ENCODE assay signal across 19 cellular contexts in the genomic region with DNA sequence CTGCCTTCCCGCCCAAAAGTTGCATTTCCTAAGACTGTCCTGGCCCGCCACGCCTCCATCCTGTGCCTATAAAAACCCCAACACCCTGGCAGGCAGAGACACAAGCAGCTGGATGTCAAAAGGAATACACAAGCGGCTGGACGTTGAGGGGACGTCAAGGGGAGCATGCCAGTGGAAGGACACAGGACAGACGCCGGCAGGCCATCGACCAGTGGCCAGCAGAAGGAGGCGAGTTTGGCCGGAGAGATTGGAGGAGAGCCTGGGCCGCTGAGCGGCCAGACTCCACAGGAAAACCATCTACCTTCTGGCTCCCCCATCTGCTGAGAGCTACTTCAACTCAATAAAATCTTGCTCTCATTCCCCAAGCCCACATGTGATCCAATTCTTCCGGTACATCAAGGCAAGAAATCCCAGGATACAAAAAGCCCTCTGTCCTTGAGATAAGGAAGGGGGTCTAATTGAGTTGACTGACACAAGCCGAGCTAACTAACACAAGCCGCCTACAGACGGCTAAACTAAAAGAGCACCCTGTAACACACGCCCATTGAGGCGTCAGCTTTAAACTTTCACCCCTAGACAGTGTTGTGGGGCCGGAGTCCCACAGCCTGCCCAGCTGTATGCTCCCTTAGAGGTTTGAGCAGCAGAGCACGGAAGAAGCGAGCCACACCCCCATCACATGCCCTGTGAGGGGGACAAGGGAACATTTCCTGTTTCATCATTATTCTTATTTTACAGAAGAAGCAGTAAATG.
"Had no signal": no experiment of that assay in that cellular context is flagged by ENCODE, and none has a peak within 500 bp of the region (broad histone marks: within the 10 kb centered on the region; RNA-seq: fewer than 3 reads in every experiment).

No MANE protein-coding gene starts in this region.

- H3K4me3 ChIP-seq: heart right ventricle, lower lobe of right lung, tibial artery had no signal

- H3K36me3 ChIP-seq: heart right ventricle, lower lobe of right lung, tibial artery had no signal

- H3K4me1 ChIP-seq: heart right ventricle, lower lobe of right lung had no signal

- H3K27ac ChIP-seq: epithelial cell of prostate, heart right ventricle, lower lobe of right lung, tibial artery had no signal

- H3K27me3 ChIP-seq: heart right ventricle, tibial artery had no signal

- DNase-seq: activated CD8-positive, alpha-beta memory T cell treated with anti-CD3 and anti-CD28 coated beads for 24 hours; activated CD8-positive, alpha-beta memory T cell treated with anti-CD3 and anti-CD28 coated beads, Interleukin-2, amount 50 U/mL, for 4 hours; activated naive CD4-positive, alpha-beta T cell treated with Interleukin-2 at 50 U/mL for 16 hours; activated naive CD8-positive, alpha-beta T cell treated with anti-CD3 and anti-CD28 coated beads, Interleukin-2, amount 10 ng/mL, durations not matched to agents 7 days and 5 days; activated T-cell treated with anti-CD3 and anti-CD28 coated beads, Interleukin-2, amount 50 U/mL, for 24 hours; amygdala; cortex of kidney; heart right ventricle; lower lobe of right lung; mesendoderm; naive B cell; stimulated activated CD4-positive, alpha-beta T cell treated with anti-CD3 and anti-CD28 coated beads, Interleukin-12 subunit alpha, Interleukin-12 subunit beta, amount 100 ng/mL, for 4 hours; stimulated activated CD4-positive, alpha-beta T cell treated with anti-CD3 and anti-CD28 coated beads, Interleukin-4, amount 100 ng/mL, for 4 hours; stimulated activated naive CD8-positive, alpha-beta T cell treated with anti-CD3 and anti-CD28 coated beads, Interleukin-15, Interleukin-2, amounts not matched to agents 100 U/mL and 50 U/mL, for 24 hours; T-cell; tibial artery had no signal

- H3K9me3 ChIP-seq: lower lobe of right lung, tibial artery had no signal

- ATAC-seq: activated T-helper 17 cell treated with anti-CD3 and anti-CD28 coated beads, Interleukin-2, amount 50 U/mL, for 72 hours; left lobe of liver; lower lobe of right lung; stimulated activated naive CD8-positive, alpha-beta T cell treated with anti-CD3 and anti-CD28 coated beads, Interleukin-15, Interleukin-2, amounts not matched to agents 100 U/mL and 50 U/mL, for 24 hours; T-cell had no signal
